ENCODE assay signal across 1 cellular context in the genomic region with DNA sequence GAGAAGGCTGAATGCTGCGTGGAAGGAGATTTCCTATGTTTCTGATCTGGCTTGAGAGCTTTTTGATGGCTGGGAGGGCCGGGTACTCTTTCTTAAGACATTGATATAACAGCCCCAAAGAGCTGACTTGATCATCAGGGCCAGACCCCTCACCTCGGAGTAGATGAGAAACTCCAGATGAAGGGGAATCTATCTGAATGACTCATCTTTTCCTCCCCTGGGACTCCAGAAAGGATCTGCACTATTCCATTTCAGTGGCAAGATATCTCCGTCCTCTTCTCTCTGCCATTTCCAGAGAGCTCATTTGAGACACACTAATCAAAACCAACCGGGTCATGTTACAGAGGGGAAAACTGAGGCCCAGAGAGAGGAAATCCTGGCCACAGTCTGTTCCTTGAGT.
TF ChIP-seq lines count a peak whose summit lies in the region.

No MANE protein-coding gene starts in this region.

TF ChIP-seq in HEK293, 187 proteins besides CTCF, POLR2A, EP300 and RAD21:
- TF ChIP-seq, protein P1, sequence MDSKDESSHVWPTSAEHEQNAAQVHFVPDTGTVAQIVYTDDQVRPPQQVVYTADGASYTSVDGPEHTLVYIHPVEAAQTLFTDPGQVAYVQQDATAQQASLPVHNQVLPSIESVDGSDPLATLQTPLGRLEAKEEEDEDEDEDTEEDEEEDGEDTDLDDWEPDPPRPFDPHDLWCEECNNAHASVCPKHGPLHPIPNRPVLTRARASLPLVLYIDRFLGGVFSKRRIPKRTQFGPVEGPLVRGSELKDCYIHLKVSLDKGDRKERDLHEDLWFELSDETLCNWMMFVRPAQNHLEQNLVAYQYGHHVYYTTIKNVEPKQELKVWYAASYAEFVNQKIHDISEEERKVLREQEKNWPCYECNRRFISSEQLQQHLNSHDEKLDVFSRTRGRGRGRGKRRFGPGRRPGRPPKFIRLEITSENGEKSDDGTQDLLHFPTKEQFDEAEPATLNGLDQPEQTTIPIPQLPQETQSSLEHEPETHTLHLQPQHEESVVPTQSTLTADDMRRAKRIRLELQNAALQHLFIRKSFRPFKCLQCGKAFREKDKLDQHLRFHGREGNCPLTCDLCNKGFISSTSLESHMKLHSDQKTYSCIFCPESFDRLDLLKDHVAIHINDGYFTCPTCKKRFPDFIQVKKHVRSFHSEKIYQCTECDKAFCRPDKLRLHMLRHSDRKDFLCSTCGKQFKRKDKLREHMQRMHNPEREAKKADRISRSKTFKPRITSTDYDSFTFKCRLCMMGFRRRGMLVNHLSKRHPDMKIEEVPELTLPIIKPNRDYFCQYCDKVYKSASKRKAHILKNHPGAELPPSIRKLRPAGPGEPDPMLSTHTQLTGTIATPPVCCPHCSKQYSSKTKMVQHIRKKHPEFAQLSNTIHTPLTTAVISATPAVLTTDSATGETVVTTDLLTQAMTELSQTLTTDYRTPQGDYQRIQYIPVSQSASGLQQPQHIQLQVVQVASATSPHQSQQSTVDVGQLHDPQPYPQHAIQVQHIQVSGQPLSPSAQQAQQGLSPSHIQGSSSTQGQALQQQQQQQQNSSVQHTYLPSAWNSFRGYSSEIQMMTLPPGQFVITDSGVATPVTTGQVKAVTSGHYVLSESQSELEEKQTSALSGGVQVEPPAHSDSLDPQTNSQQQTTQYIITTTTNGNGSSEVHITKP (tag by site-specific recombination; IDR thresholded peaks at IDR 0.05): 0 out of 2 replicates have a peak, but pooled peaks have one; percentile 38
- no peak for TF ChIP-seq ZNF350 (tag by site-specific recombination; IDR thresholded peaks at IDR 0.05)
